8 cellular contexts compared by ENCODE assay signal in the genomic region with DNA sequence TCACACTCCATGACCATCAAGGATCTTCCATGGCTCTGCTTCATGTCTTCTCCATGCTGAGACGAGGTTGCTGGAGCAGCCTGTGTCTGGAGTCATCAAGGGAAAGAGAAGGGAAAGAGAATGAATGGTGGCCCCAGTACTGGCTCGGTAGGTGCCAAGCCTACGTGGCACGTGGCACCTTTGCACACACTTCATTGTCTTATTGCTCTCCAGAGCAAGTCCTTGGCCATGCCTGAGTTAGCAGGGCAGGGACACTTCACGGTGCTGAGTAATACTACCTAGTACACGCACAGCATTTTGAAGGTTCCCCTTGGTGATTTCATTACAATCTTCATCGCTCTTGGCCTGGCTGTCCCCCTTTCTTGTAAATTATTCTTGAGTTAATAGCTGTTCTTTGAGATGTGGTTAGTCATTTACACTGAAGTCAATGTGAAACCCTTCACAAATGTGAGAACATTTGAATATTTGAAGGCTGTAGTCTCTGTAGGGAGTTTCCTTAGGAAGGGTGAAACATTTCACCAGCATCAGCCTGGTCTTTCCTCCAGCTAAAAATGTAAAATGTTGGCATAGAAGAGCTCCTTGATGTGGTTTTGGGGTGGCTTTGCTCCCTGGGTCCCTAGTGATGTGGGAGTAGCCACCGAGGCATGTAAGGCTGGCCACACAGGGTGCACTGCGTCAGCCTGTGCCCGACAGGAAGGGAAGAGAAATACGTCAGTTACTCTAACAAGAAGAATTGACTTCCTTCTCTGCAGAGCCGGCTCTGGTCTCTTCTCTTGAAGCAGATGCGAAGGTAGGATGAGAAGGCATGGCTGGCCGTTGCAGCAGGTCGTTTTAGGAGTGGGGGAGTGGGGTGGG. TPM values are rescaled to one million over a fixed set of nuclear protein-coding genes. Genes with fewer than 3 reads are reported as not detected.
A peak's percentile ranks its signal among the peaks of the same experiment; 100 is the strongest.
DNase-seq lines count a peak whose midpoint lies in the region; ATAC-seq and TF ChIP-seq lines count a peak whose summit lies in the region.

A gene with protein sequence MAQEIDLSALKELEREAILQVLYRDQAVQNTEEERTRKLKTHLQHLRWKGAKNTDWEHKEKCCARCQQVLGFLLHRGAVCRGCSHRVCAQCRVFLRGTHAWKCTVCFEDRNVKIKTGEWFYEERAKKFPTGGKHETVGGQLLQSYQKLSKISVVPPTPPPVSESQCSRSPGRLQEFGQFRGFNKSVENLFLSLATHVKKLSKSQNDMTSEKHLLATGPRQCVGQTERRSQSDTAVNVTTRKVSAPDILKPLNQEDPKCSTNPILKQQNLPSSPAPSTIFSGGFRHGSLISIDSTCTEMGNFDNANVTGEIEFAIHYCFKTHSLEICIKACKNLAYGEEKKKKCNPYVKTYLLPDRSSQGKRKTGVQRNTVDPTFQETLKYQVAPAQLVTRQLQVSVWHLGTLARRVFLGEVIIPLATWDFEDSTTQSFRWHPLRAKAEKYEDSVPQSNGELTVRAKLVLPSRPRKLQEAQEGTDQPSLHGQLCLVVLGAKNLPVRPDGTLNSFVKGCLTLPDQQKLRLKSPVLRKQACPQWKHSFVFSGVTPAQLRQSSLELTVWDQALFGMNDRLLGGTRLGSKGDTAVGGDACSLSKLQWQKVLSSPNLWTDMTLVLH (plus strand): TSS at position 766 of the 855 bp plus-strand sequence. CDS start 13,215 bp downstream, outside the sequence.

- no peaks in the 10 kb centered on the region for H4K20me1 ChIP-seq in OCI-LY3 (ENCODE audit: insufficient read depth, low read length)

- H3K9me3 ChIP-seq in OCI-LY3 (ENCODE audit: insufficient read depth, low read length), result no peaks in the 10 kb centered on the region
- no peaks in the 10 kb centered on the region for H3K9me3 ChIP-seq in heart left ventricle
- H3K9me3 ChIP-seq in Caco-2, result no peaks in the 10 kb centered on the region

- peak within 1 kb of the TSS; percentile 70 for H3K4me3 ChIP-seq in OCI-LY3 (ENCODE audit: low read length)
- peak within 1 kb of the TSS in 1 of 12 donors; percentile 25 for H3K4me3 ChIP-seq in heart left ventricle
- H3K4me3 ChIP-seq in Caco-2 (ENCODE audit: low read depth, low read length), result no peak within 1 kb of the TSS

- CTCF ChIA-PET in Caco-2 (lab: Charles Lee), result no interaction called here

- H3K36me3 ChIP-seq in OCI-LY3 (replicated peaks; ENCODE audit: low read depth, low read length) (no peaks in the 10 kb centered on the region), heart left ventricle (no peaks in the 10 kb centered on the region), Caco-2 (ENCODE audit: control insufficient read depth, insufficient read depth, low read length) (no peaks in the 10 kb centered on the region)

- no peaks in the 10 kb centered on the region for H3K79me2 ChIP-seq in OCI-LY3 (ENCODE audit: low read length)

- peak; percentile 35 for TF ChIP-seq POLR2A in GM18526 (IDR thresholded peaks at IDR 0.05; ENCODE audit: extremely low read depth, insufficient read length)
- no peak for TF ChIP-seq POLR2A in heart left ventricle (IDR thresholded peaks at IDR 0.05)

- peak; percentile 82 for DNase-seq in activated T-helper 1 cell treated with anti-CD3 and anti-CD28 coated beads, Interleukin-12 subunit alpha, Interleukin-12 subunit beta, Interleukin-2, Interleukin-4 antibody, amounts not matched to agents 30 ng/mL and 10 ng/mL and 1 ng/mL, durations not matched to agents 14 hours and 24 hours and 36 hours (ENCODE audit: low spot score)
- peak in 3 of 5 donors; percentile 47 to 70 (median 54) for DNase-seq in heart left ventricle
- DNase-seq in stimulated activated CD4-positive, alpha-beta T cell treated with anti-CD3 and anti-CD28 coated beads, Interleukin-1b, Interleukin-23, amount 100 ng/mL, for 4 hours (ENCODE audit: low read depth in 2 of 2), result peak; percentile 38 to 59
- no peak for DNase-seq in epidermal melanocyte (ENCODE audit: insufficient read length, low spot score)
- no peak for DNase-seq in Caco-2

- ATAC-seq in HG02938 (IDR thresholded peaks at IDR 0.05; ENCODE audit: unreplicated experiment) (peak; percentile 42), heart left ventricle (peak in 2 of 4 donors; percentile 14 to 53)

- peaks cover 74% of the 10 kb centered on the region for H3K4me1 Mint-ChIP-seq in activated T-helper 1 cell treated with anti-CD3 and anti-CD28 coated beads, Interleukin-12 subunit alpha, Interleukin-12 subunit beta, Interleukin-2, Interleukin-4 antibody, amounts not matched to agents 30 ng/mL and 10 ng/mL and 1 ng/mL, durations not matched to agents 14 hours and 24 hours and 36 hours (ENCODE audit: low read depth)
- peaks cover 17% of the 10 kb centered on the region for H3K4me1 Mint-ChIP-seq in Caco-2 (ENCODE audit: low read depth, unreplicated experiment)

- H3K27me3 ChIP-seq in OCI-LY3 (ENCODE audit: low read depth, low read length) (no peaks in the 10 kb centered on the region), heart left ventricle (no peaks in the 10 kb centered on the region), Caco-2 (replicated peaks; ENCODE audit: control insufficient read depth, insufficient read depth, low read length) (no peaks in the 10 kb centered on the region)

- peak within 1 kb of the TSS; percentile 34; the same call in 1 of the 2 replicates for H2AFZ ChIP-seq in OCI-LY3 (ENCODE audit: low read depth, low read length)

- peak within 1 kb of the TSS; percentile 87 for H3K4me2 ChIP-seq in OCI-LY3 (ENCODE audit: low read length)

- intact Hi-C loops in activated T-helper 1 cell treated with anti-CD3 and anti-CD28 coated beads, Interleukin-12 subunit alpha, Interleukin-12 subunit beta, Interleukin-2, Interleukin-4 antibody, amounts not matched to agents 30 ng/mL and 10 ng/mL and 1 ng/mL, durations not matched to agents 14 hours and 24 hours and 36 hours (cut with micrococcal nuclease), result loop anchor here (1.0 to 10.0 kb wide), 14 partner anchors 38 to 1792 kb away; a partner anchor contains a TSS
- intact Hi-C loops in heart left ventricle (cut with DNase I) (loop anchor here in 3 of 10 donors (5.0 to 10.0 kb wide), 2 partner anchors 43 to 165 kb away; a partner anchor contains a TSS), Caco-2 (cut with micrococcal nuclease; ENCODE audit: unreplicated experiment) (no loop called here)

- no TSS peak for BruUV-seq in Caco-2 (replicated peaks; lab: Mats Ljungman, UMichigan)

- peak within 1 kb of the TSS; percentile 87 for H3K4me3 Mint-ChIP-seq in activated T-helper 1 cell treated with anti-CD3 and anti-CD28 coated beads, Interleukin-12 subunit alpha, Interleukin-12 subunit beta, Interleukin-2, Interleukin-4 antibody, amounts not matched to agents 30 ng/mL and 10 ng/mL and 1 ng/mL, durations not matched to agents 14 hours and 24 hours and 36 hours
- H3K4me3 Mint-ChIP-seq in Caco-2 (ENCODE audit: unreplicated experiment), result no peak within 1 kb of the TSS

- H3K27ac Mint-ChIP-seq in activated T-helper 1 cell treated with anti-CD3 and anti-CD28 coated beads, Interleukin-12 subunit alpha, Interleukin-12 subunit beta, Interleukin-2, Interleukin-4 antibody, amounts not matched to agents 30 ng/mL and 10 ng/mL and 1 ng/mL, durations not matched to agents 14 hours and 24 hours and 36 hours, result peak within 1 kb of the TSS; percentile 93
- H3K27ac Mint-ChIP-seq in Caco-2 (ENCODE audit: unreplicated experiment), result no peak within 1 kb of the TSS

- H3K4me1 ChIP-seq in OCI-LY3 (ENCODE audit: low read length) (peaks cover 36% of the 10 kb centered on the region), heart left ventricle (peaks cover 2 to 51% (median 16%) of the 10 kb centered on the region in 12 donors), Caco-2 (peaks cover 19% of the 10 kb centered on the region)

- H3K36me3 Mint-ChIP-seq in activated T-helper 1 cell treated with anti-CD3 and anti-CD28 coated beads, Interleukin-12 subunit alpha, Interleukin-12 subunit beta, Interleukin-2, Interleukin-4 antibody, amounts not matched to agents 30 ng/mL and 10 ng/mL and 1 ng/mL, durations not matched to agents 14 hours and 24 hours and 36 hours (ENCODE audit: low read depth), result peaks cover 30% of the 10 kb centered on the region
- H3K36me3 Mint-ChIP-seq in Caco-2 (ENCODE audit: insufficient read depth, unreplicated experiment), result peaks cover 12% of the 10 kb centered on the region

- no peak for TF ChIP-seq CTCF in OCI-LY3 (IDR thresholded peaks at IDR 0.05; ENCODE audit: low read depth, low read length)
- TF ChIP-seq CTCF in heart left ventricle (IDR thresholded peaks at IDR 0.05), result no peak
- TF ChIP-seq CTCF in Caco-2 (IDR thresholded peaks at IDR 0.05; ENCODE audit: insufficient read depth in 1 of 2, low read depth in 1 of 2, low read length in 1 of 2, severe bottlenecking in 1 of 2, unreplicated experiment in 1 of 2), result no peak

- no peaks in the 10 kb centered on the region for H3K27me3 Mint-ChIP-seq in activated T-helper 1 cell treated with anti-CD3 and anti-CD28 coated beads, Interleukin-12 subunit alpha, Interleukin-12 subunit beta, Interleukin-2, Interleukin-4 antibody, amounts not matched to agents 30 ng/mL and 10 ng/mL and 1 ng/mL, durations not matched to agents 14 hours and 24 hours and 36 hours (ENCODE audit: insufficient read depth)
- no peaks in the 10 kb centered on the region for H3K27me3 Mint-ChIP-seq in Caco-2 (ENCODE audit: insufficient read depth, unreplicated experiment)

- POLR2A ChIA-PET in Caco-2 (lab: Charles Lee), result no interaction called here

- no peaks in the 10 kb centered on the region for H3K9me3 Mint-ChIP-seq in activated T-helper 1 cell treated with anti-CD3 and anti-CD28 coated beads, Interleukin-12 subunit alpha, Interleukin-12 subunit beta, Interleukin-2, Interleukin-4 antibody, amounts not matched to agents 30 ng/mL and 10 ng/mL and 1 ng/mL, durations not matched to agents 14 hours and 24 hours and 36 hours
- no peaks in the 10 kb centered on the region for H3K9me3 Mint-ChIP-seq in Caco-2 (ENCODE audit: unreplicated experiment)

- H3K27ac ChIP-seq in OCI-LY3 (ENCODE audit: low read length) (peak within 1 kb of the TSS; percentile 98), heart left ventricle (peak within 1 kb of the TSS in 11 of 12 donors; percentile 5 to 85 (median 64))

- peak within 1 kb of the TSS; percentile 64 for H3K9ac ChIP-seq in OCI-LY3 (ENCODE audit: low read length)

- WGBS in heart left ventricle, 4 donors, result 57 to 66% (median 58%) methylated on average over 15 of the region's 15 CpGs

RNA-seq across cellular contexts. Expression of the gene that starts here (rescaled TPM):
- 123 and 139 TPM in 2 replicates for total RNA-seq in activated T-helper 1 cell treated with anti-CD3 and anti-CD28 coated beads, Interleukin-12 subunit alpha, Interleukin-12 subunit beta, Interleukin-2, Interleukin-4 antibody, amounts not matched to agents 30 ng/mL and 10 ng/mL and 1 ng/mL, durations not matched to agents 14 hours and 24 hours and 36 hours
- total RNA-seq in heart left ventricle (10 to 100 TPM in 3 of 9 donors, 1 to 10 TPM in 6; 4.1 to 14.6 (median 8.2) TPM), Caco-2 (2022) (0.86 and 1.1 TPM in 2 replicates)
- polyA plus RNA-seq in heart left ventricle, result 10 to 100 TPM in 1 of 2 donors, 1 to 10 TPM in 1; 4.0 to 14.0 TPM

Comparison
In these comparisons a context has a peak if more than half of its experiments do, and no peak if none do; other contexts are left out.
1. DNase-seq: peak in activated T-helper 1 cell treated with anti-CD3 and anti-CD28 coated beads, Interleukin-12 subunit alpha, Interleukin-12 subunit beta, Interleukin-2, Interleukin-4 antibody, amounts not matched to agents 30 ng/mL and 10 ng/mL and 1 ng/mL, durations not matched to agents 14 hours and 24 hours and 36 hours (single experiment), heart left ventricle (3 of 5) and stimulated activated CD4-positive, alpha-beta T cell treated with anti-CD3 and anti-CD28 coated beads, Interleukin-1b, Interleukin-23, amount 100 ng/mL, for 4 hours (2 of 2); none in epidermal melanocyte (single experiment) and Caco-2 (0 of 2).